ENCODE assay signal across 8 cellular contexts in genomic region chr1:41387667-41388091, GRCh38. TPM values are rescaled to one million over a fixed set of nuclear protein-coding genes. Genes with fewer than 3 reads are reported as not detected.
DNase-seq lines count a peak whose midpoint lies in the region; ATAC-seq and TF ChIP-seq lines count a peak whose summit lies in the region.

No MANE protein-coding gene starts in this region.

- H3K36me3 ChIP-seq in prostate gland = no peaks in the 10 kb centered on the region

- WGBS in prostate gland = 6% methylated on average over 9 of the region's 10 CpGs

- TF ChIP-seq CTCF in prostate gland (IDR thresholded peaks at IDR 0.05) = no peak

- H3K4me3 ChIP-seq in prostate gland = no peak overlapping the region

- DNase-seq in GM04504 (ENCODE audit: low read depth) = peak; percentile 18
- peak; percentile 88 to 97 for DNase-seq in NCI-H526 (lab: John Stamatoyannopoulos, UW)
- DNase-seq in fibroblast of the conjunctiva (ENCODE audit: low read depth) = peak; percentile 47
- DNase-seq in prostate gland (ENCODE audit: low spot score) = peak; percentile 92
- DNase-seq in stimulated activated CD4-positive, alpha-beta T cell treated with anti-CD3 and anti-CD28 coated beads, Interleukin-1b, Interleukin-23, amount 100 ng/mL, for 48 hours = no peak
- DNase-seq in putamen (ENCODE audit: low spot score) = no peak
- DNase-seq in activated naive CD4-positive, alpha-beta T cell (lab: John Stamatoyannopoulos, UW) = no peak

- intact Hi-C loops in prostate gland (cut with DNase I) = no loop called here

- H3K27me3 ChIP-seq in prostate gland (replicated peaks; ENCODE audit: insufficient read depth) = no peaks in the 10 kb centered on the region

- no peaks in the 10 kb centered on the region for H3K9me3 ChIP-seq in prostate gland

- H3K27ac ChIP-seq in prostate gland = peak overlapping the region; percentile 58 to 62

- ATAC-seq in HG02885 (IDR thresholded peaks at IDR 0.05; ENCODE audit: poor library complexity, unreplicated experiment) = no peak

- H3K4me1 ChIP-seq in prostate gland (replicated peaks) = peaks cover 12% of the 10 kb centered on the region

- TF ChIP-seq POLR2A in prostate gland (IDR thresholded peaks at IDR 0.05) = no peak

RNA-seq across cellular contexts. Expression of gene FOXO6, which starts 26.4 kb away (rescaled TPM):
- total RNA-seq in prostate gland = 1 to 10 TPM; 3.3 to 5.0 TPM

Comparison
In these comparisons a context has a peak if more than half of its experiments do, and no peak if none do; other contexts are left out.
1. DNase-seq: peak in GM04504 (single experiment), NCI-H526 (2 of 2), fibroblast of the conjunctiva (single experiment) and prostate gland (single experiment); none in stimulated activated CD4-positive, alpha-beta T cell treated with anti-CD3 and anti-CD28 coated beads, Interleukin-1b, Interleukin-23, amount 100 ng/mL, for 48 hours (single experiment), putamen (single experiment) and activated naive CD4-positive, alpha-beta T cell (0 of 4).